In the genomic region with DNA sequence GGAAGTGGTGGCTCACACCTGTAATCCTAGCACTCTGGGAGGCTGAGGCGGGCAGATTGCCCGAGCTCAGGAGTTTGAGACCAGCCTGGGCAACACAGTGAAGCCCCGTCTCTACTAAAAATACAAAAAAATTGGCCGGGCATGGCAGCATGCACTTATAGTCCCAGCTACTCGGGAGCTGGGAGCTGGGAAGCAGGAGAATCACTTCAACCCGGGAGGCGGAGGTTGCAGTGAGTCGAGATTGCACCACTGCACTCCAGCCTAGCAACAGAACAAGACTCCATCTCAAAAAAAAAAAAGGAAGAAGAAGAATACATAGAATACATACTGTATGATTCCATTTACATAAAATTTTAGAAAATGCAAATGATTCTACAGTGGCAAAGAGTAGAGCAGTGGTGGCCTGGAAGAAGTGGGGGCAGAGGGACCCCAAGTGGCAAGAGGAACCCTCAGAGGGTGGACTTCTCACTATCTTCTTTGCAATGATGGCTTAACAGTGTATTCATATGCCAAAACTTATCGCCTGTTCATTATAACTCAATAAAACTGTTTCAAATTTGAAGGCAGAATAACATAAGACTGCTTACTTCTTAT, we compare ENCODE assay signal across 20 cellular contexts. TPM values are rescaled to one million over a fixed set of nuclear protein-coding genes. Genes with fewer than 3 reads are reported as not detected.
DNase-seq lines count a peak whose midpoint lies in the region; ATAC-seq and TF ChIP-seq lines count a peak whose summit lies in the region.
"Had no signal": no experiment of that assay in that cellular context is flagged by ENCODE, and none has a peak within 500 bp of the region (broad histone marks: within the 10 kb centered on the region; RNA-seq: fewer than 3 reads in every experiment).

No MANE protein-coding gene starts in this region.

- TF ChIP-seq POLR2A in spleen (IDR thresholded peaks at IDR 0.05): no peak

- H3K27me3 Mint-ChIP-seq in Caco-2 (ENCODE audit: insufficient read depth, unreplicated experiment) (no peaks in the 10 kb centered on the region), WTC11 (ENCODE audit: low read depth) (no peaks in the 10 kb centered on the region)
- H3K27me3 Mint-ChIP-seq: activated CD8-positive, alpha-beta T cell treated with anti-CD3 and anti-CD28 coated beads for 36 hours; activated naive CD4-positive, alpha-beta T cell treated with anti-CD3 and anti-CD28 coated beads, Interleukin-2, amount 10 ng/mL, durations not matched to agents 7 days and 5 days had no signal

- DNase-seq in Caco-2 (no peak), adipocyte (ENCODE audit: low read depth) (no peak), lower lobe of right lung (no peak), spleen (no peak), WTC11 (ENCODE audit: low spot score) (no peak), BE2C (no peak), activated gamma-delta T cell (lab: John Stamatoyannopoulos, UW) (no peak)
- DNase-seq: activated CD4-positive, CD25-positive, alpha-beta regulatory T cell; activated CD8-positive, alpha-beta T cell treated with anti-CD3 and anti-CD28 coated beads for 36 hours; activated naive CD4-positive, alpha-beta T cell treated with anti-CD3 and anti-CD28 coated beads, Interleukin-2, amount 10 ng/mL, durations not matched to agents 7 days and 5 days; activated T-cell treated with anti-CD3 and anti-CD28 coated beads, Interleukin-2, amount 50 U/mL, for 4 hours; COR-L47; GOT3; hypothalamus; kidney; mesendoderm; NCI-H774; T-helper 2 cell had no signal

- POLR2A ChIA-PET in Caco-2 (lab: Charles Lee) (interaction anchor here (1.1 to 3.3 kb wide), 4 partner anchors 11 to 22 kb away, joined by 6 to 38 read pairs (median 18); partner anchors contain the start of gene PACSIN2), WTC11 (lab: Charles Lee) (no interaction called here)

- no TSS peak for BruUV-seq in Caco-2 (replicated peaks; lab: Mats Ljungman, UMichigan)

- H3K27me3 ChIP-seq in Caco-2 (replicated peaks; ENCODE audit: control insufficient read depth, insufficient read depth, low read length) (no peaks in the 10 kb centered on the region), adipocyte (replicated peaks; ENCODE audit: control insufficient read depth, insufficient read depth, low read length) (no peaks in the 10 kb centered on the region), lower lobe of right lung (ENCODE audit: low read depth) (no peaks in the 10 kb centered on the region), spleen (replicated peaks in 1 of 7) (no peaks in the 10 kb centered on the region), BE2C (no peaks in the 10 kb centered on the region)

- WGBS in spleen, 5 donors: 61 to 81% (median 77%) methylated on average over 9 of the region's 9 CpGs

- CTCF ChIA-PET in Caco-2 (lab: Charles Lee): interaction anchor here (0.5 to 1.1 kb wide), 2 partner anchors 22 to 95 kb away, joined by 3 to 5 read pairs; no protein-coding TSS in a partner anchor
- CTCF ChIA-PET in WTC11 (lab: Charles Lee): no interaction called here

- H3K9ac ChIP-seq in adipocyte (ENCODE audit: low read length): no peak overlapping the region

- H3K36me3 ChIP-seq in Caco-2 (ENCODE audit: control insufficient read depth, insufficient read depth, low read length) (no peaks in the 10 kb centered on the region; the same call in 1 of the 2 replicates), adipocyte (ENCODE audit: control insufficient read depth, insufficient read depth, low read length, severe bottlenecking) (no peaks in the 10 kb centered on the region), lower lobe of right lung (no peaks in the 10 kb centered on the region), spleen (peaks cover 0 to 4% (median 0%) of the 10 kb centered on the region in 6 donors), BE2C (no peaks in the 10 kb centered on the region)

- H3K36me3 Mint-ChIP-seq in Caco-2 (ENCODE audit: insufficient read depth, unreplicated experiment): peaks cover 51% of the 10 kb centered on the region
- H3K36me3 Mint-ChIP-seq in WTC11: no peaks in the 10 kb centered on the region

- H3K4me1 ChIP-seq in Caco-2: peaks cover 71% of the 10 kb centered on the region
- peaks cover 58% of the 10 kb centered on the region for H3K4me1 ChIP-seq in adipocyte (ENCODE audit: control insufficient read depth, insufficient read depth, low read length)
- H3K4me1 ChIP-seq in lower lobe of right lung: peaks cover 74% of the 10 kb centered on the region
- H3K4me1 ChIP-seq in spleen: peaks cover 19 to 94% (median 65%) of the 10 kb centered on the region in 6 donors
- no peaks in the 10 kb centered on the region for H3K4me1 ChIP-seq in BE2C

- H3K4me1 Mint-ChIP-seq in Caco-2 (ENCODE audit: low read depth, unreplicated experiment): peaks cover 49% of the 10 kb centered on the region
- H3K4me1 Mint-ChIP-seq in WTC11: peaks cover 42% of the 10 kb centered on the region

- H3K9me3 Mint-ChIP-seq in Caco-2 (ENCODE audit: unreplicated experiment) (no peaks in the 10 kb centered on the region), WTC11 (no peaks in the 10 kb centered on the region)
- H3K9me3 Mint-ChIP-seq: activated CD8-positive, alpha-beta T cell treated with anti-CD3 and anti-CD28 coated beads for 36 hours; activated T-cell treated with anti-CD3 and anti-CD28 coated beads, Interleukin-2, amount 50 U/mL, for 4 hours had no signal

- H3K27ac ChIP-seq in lower lobe of right lung: peak overlapping the region; percentile 87
- H3K27ac ChIP-seq in spleen: peak overlapping the region in 5 of 8 donors; percentile 84 to 93 (median 91)

- H3K27ac Mint-ChIP-seq in Caco-2 (ENCODE audit: unreplicated experiment): peak overlapping the region; percentile 99
- H3K27ac Mint-ChIP-seq in WTC11: no peak overlapping the region
- H3K27ac Mint-ChIP-seq: activated CD8-positive, alpha-beta T cell treated with anti-CD3 and anti-CD28 coated beads for 36 hours; activated naive CD4-positive, alpha-beta T cell treated with anti-CD3 and anti-CD28 coated beads, Interleukin-2, amount 10 ng/mL, durations not matched to agents 7 days and 5 days had no signal

- H3K9me3 ChIP-seq in Caco-2: no peaks in the 10 kb centered on the region
- H3K9me3 ChIP-seq in adipocyte (ENCODE audit: control insufficient read depth, low read length): no peaks in the 10 kb centered on the region
- no peaks in the 10 kb centered on the region for H3K9me3 ChIP-seq in lower lobe of right lung
- H3K9me3 ChIP-seq in spleen: peaks cover 0 to 4% (median 0%) of the 10 kb centered on the region in 8 donors
- H3K9me3 ChIP-seq in BE2C: no peaks in the 10 kb centered on the region

- H3K4me3 ChIP-seq in Caco-2 (ENCODE audit: low read depth, low read length) (peak overlapping the region; percentile 19; the same call in 1 of the 2 replicates), adipocyte (ENCODE audit: low read length) (peak overlapping the region; percentile 73), lower lobe of right lung (no peak overlapping the region), spleen (no peak overlapping the region), BE2C (ENCODE audit: low read depth, low read length) (no peak overlapping the region)

- intact Hi-C loops in Caco-2 (cut with micrococcal nuclease; ENCODE audit: unreplicated experiment): no loop called here
- intact Hi-C loops in lower lobe of right lung (cut with DNase I): no loop called here
- intact Hi-C loops in spleen (cut with DNase I; ENCODE audit: low total_unique reads): no loop called here

- TF ChIP-seq CTCF in Caco-2 (IDR thresholded peaks at IDR 0.05; ENCODE audit: insufficient read depth in 1 of 2, low read depth in 1 of 2, low read length in 1 of 2, severe bottlenecking in 1 of 2, unreplicated experiment in 1 of 2) (no peak), lower lobe of right lung (IDR thresholded peaks at IDR 0.05) (no peak), spleen (IDR thresholded peaks at IDR 0.05 in 8 of 11, conservative IDR thresholded peaks at IDR 0.05 in 3 of 11) (no peak), WTC11 (IDR thresholded peaks at IDR 0.05) (no peak), BE2C (IDR thresholded peaks at IDR 0.05; ENCODE audit: low read depth, low read length) (no peak)

- peak overlapping the region; percentile 82 for H3K4me3 Mint-ChIP-seq in Caco-2 (ENCODE audit: unreplicated experiment)
- H3K4me3 Mint-ChIP-seq in WTC11: no peak overlapping the region
- H3K4me3 Mint-ChIP-seq: activated CD8-positive, alpha-beta T cell treated with anti-CD3 and anti-CD28 coated beads for 36 hours; activated naive CD4-positive, alpha-beta T cell treated with anti-CD3 and anti-CD28 coated beads, Interleukin-2, amount 10 ng/mL, durations not matched to agents 7 days and 5 days; activated T-cell treated with anti-CD3 and anti-CD28 coated beads, Interleukin-2, amount 50 U/mL, for 4 hours had no signal

- ATAC-seq in lower lobe of right lung (no peak), WTC11 (no peak), GM21737 (IDR thresholded peaks at IDR 0.05; ENCODE audit: unreplicated experiment) (no peak)
- ATAC-seq: activated CD8-positive, alpha-beta T cell treated with anti-CD3 and anti-CD28 coated beads for 36 hours; activated T-cell treated with anti-CD3 and anti-CD28 coated beads, Interleukin-2, amount 50 U/mL, for 4 hours; PC-3 had no signal

TF ChIP-seq in WTC11, 78 proteins besides CTCF, POLR2A, EP300 and RAD21 (continues in another document):
- TF ChIP-seq ZNF317 (CRISPR knock-in tag; IDR thresholded peaks at IDR 0.05; ENCODE audit: borderline replicate concordance, low read depth): no peak
- no peak for TF ChIP-seq NR3C1 (CRISPR knock-in tag; conservative IDR thresholded peaks at IDR 0.05; ENCODE audit: low read depth)
- no peak for TF ChIP-seq HMGA2 (CRISPR knock-in tag; IDR thresholded peaks at IDR 0.05)
- no peak for TF ChIP-seq ZNF425 (CRISPR knock-in tag; conservative IDR thresholded peaks at IDR 0.05)
- no peak for TF ChIP-seq FOXJ3 (CRISPR knock-in tag; IDR thresholded peaks at IDR 0.05; ENCODE audit: borderline replicate concordance)

RNA-seq across cellular contexts. Expression of gene PACSIN2, which starts 22.0 kb away (rescaled TPM):
- total RNA-seq in Caco-2 (2022) (122 and 126 TPM in 2 replicates), lower lobe of right lung (104 TPM), spleen (10 to 100 TPM; 48.0 to 98.1 (median 78.2) TPM), WTC11 (2021) (64.1 to 70.5 TPM (median 69.0 TPM) in 3 replicates)
- polyA plus RNA-seq in spleen: 10 to 100 TPM; 24.2 to 38.0 (median 25.1) TPM
- polyA plus RNA-seq in BE2C (2012; ENCODE audit: insufficient read depth, insufficient read length, low read depth): 45.9 TPM

Comparison
In these comparisons a context has a peak if more than half of its experiments do, and no peak if none do; other contexts are left out.
1. H3K4me3 ChIP-seq: peak in Caco-2 (single experiment) and adipocyte (single experiment); none in lower lobe of right lung (single experiment), spleen (0 of 8) and BE2C (single experiment).